ENCODE assay signal across 27 cellular contexts in genomic region chr12:38427442-38427841, GRCh38.
"Had no signal": no experiment of that assay in that cellular context is flagged by ENCODE, and none has a peak within 500 bp of the region (broad histone marks: within the 10 kb centered on the region; RNA-seq: fewer than 3 reads in every experiment).

No MANE protein-coding gene starts in this region.

- H2AFZ ChIP-seq: PC-9 had no signal

- H3K27me3 ChIP-seq: adrenal gland, body of pancreas, cardiac muscle cell had no signal

- H3K27ac Mint-ChIP-seq: activated CD4-positive, alpha-beta T cell treated with anti-CD3 and anti-CD28 coated beads for 36 hours; activated CD4-positive, alpha-beta T cell treated with anti-CD3 and anti-CD28 coated beads, Interleukin-2, amount 10 ng/mL, durations not matched to agents 7 days and 5 days; activated CD8-positive, alpha-beta T cell treated with anti-CD3 and anti-CD28 coated beads, Interleukin-2, amount 10 ng/mL, durations not matched to agents 7 days and 5 days; activated naive CD4-positive, alpha-beta T cell treated with anti-CD3 and anti-CD28 coated beads for 36 hours; activated naive CD4-positive, alpha-beta T cell treated with anti-CD3 and anti-CD28 coated beads, Interleukin-2, amount 50 U/mL, for 72 hours; activated T-cell treated with anti-CD3 and anti-CD28 coated beads, Interleukin-2, amount 50 U/mL, for 24 hours; activated T-helper 1 cell treated with anti-CD3 and anti-CD28 coated beads, Interleukin-12 subunit alpha, Interleukin-12 subunit beta, Interleukin-2, Interleukin-4 antibody, amounts not matched to agents 30 ng/mL and 10 ng/mL and 1 ng/mL, durations not matched to agents 14 hours and 24 hours and 36 hours; T-helper 1 cell treated with Interleukin-12 subunit alpha and Interleukin-12 subunit beta and Interleukin-4 antibody, amounts not matched to agents 30 μg/mL and 1 μg/mL, for 36 hours; T-helper 2 cell treated with Interferon-gamma antibody and Interleukin-4, amounts not matched to agents 5 μg/mL and 100 μg/mL, for 36 hours had no signal

- H3K27me3 Mint-ChIP-seq: activated CD4-positive, alpha-beta T cell treated with anti-CD3 and anti-CD28 coated beads for 36 hours; activated CD4-positive, alpha-beta T cell treated with anti-CD3 and anti-CD28 coated beads, Interleukin-2, amount 10 ng/mL, durations not matched to agents 7 days and 5 days; activated T-cell treated with anti-CD3 and anti-CD28 coated beads, Interleukin-2, amount 50 U/mL, for 24 hours; central memory CD8-positive, alpha-beta T cell had no signal

- H3K4me1 ChIP-seq: adrenal gland, body of pancreas had no signal

- H3K4me1 Mint-ChIP-seq: activated CD4-positive, alpha-beta T cell treated with anti-CD3 and anti-CD28 coated beads for 36 hours; activated CD4-positive, alpha-beta T cell treated with anti-CD3 and anti-CD28 coated beads, Interleukin-2, amount 10 ng/mL, durations not matched to agents 7 days and 5 days; central memory CD8-positive, alpha-beta T cell had no signal

- H3K4me2 ChIP-seq: PC-9 had no signal

- H3K27ac ChIP-seq: adrenal gland, body of pancreas, cardiac muscle cell, PC-9, SK-N-MC had no signal

- H3K4me3 ChIP-seq: adrenal gland, body of pancreas, cardiac muscle cell, PC-9, SK-N-MC had no signal

- H3K36me3 Mint-ChIP-seq: activated naive CD4-positive, alpha-beta T cell treated with anti-CD3 and anti-CD28 coated beads, Interleukin-2, amount 50 U/mL, for 72 hours had no signal

- H3K9me3 Mint-ChIP-seq: T-helper 1 cell treated with Interleukin-12 subunit alpha and Interleukin-12 subunit beta and Interleukin-4 antibody, amounts not matched to agents 30 μg/mL and 1 μg/mL, for 36 hours had no signal

- H3K9me3 ChIP-seq: adrenal gland, body of pancreas had no signal

- DNase-seq: activated CD4-positive, alpha-beta T cell treated with anti-CD3 and anti-CD28 coated beads for 36 hours; activated CD4-positive, alpha-beta T cell treated with anti-CD3 and anti-CD28 coated beads, Interleukin-2, amount 10 ng/mL, durations not matched to agents 7 days and 5 days; activated CD4-positive, alpha-beta T cell treated with anti-CD3 and anti-CD28 coated beads, Interleukin-2, amount 50 U/mL, for 48 hours; activated CD8-positive, alpha-beta T cell treated with anti-CD3 and anti-CD28 coated beads, Interleukin-2, amount 10 ng/mL, durations not matched to agents 7 days and 5 days; activated gamma-delta T cell treated with Interleukin-2 at 50 U/mL for 16 hours; activated naive CD4-positive, alpha-beta T cell treated with anti-CD3 and anti-CD28 coated beads for 36 hours; activated T-cell treated with anti-CD3 and anti-CD28 coated beads, Interleukin-2, amount 50 U/mL, for 24 hours; adrenal gland; body of pancreas; Kasumi-1; KG1; NCI-H1105; NCI-H1417 treated with DMSO at 0.1 percent for 48 hours; NCI-H1930; NCI-H2081 treated with DMSO at 0.1 percent for 48 hours; NCI-H226; NCI-H446 treated with DMSO at 0.1 percent for 48 hours; NCI-H524; PC-9; Right ventricle myocardium superior had no signal

- H3K4me3 Mint-ChIP-seq: activated CD4-positive, alpha-beta T cell treated with anti-CD3 and anti-CD28 coated beads for 36 hours; activated CD4-positive, alpha-beta T cell treated with anti-CD3 and anti-CD28 coated beads, Interleukin-2, amount 10 ng/mL, durations not matched to agents 7 days and 5 days; activated CD8-positive, alpha-beta T cell treated with anti-CD3 and anti-CD28 coated beads, Interleukin-2, amount 10 ng/mL, durations not matched to agents 7 days and 5 days; activated naive CD4-positive, alpha-beta T cell treated with anti-CD3 and anti-CD28 coated beads for 36 hours; activated T-cell treated with anti-CD3 and anti-CD28 coated beads, Interleukin-2, amount 50 U/mL, for 24 hours; activated T-helper 1 cell treated with anti-CD3 and anti-CD28 coated beads, Interleukin-12 subunit alpha, Interleukin-12 subunit beta, Interleukin-2, Interleukin-4 antibody, amounts not matched to agents 30 ng/mL and 10 ng/mL and 1 ng/mL, durations not matched to agents 14 hours and 24 hours and 36 hours; central memory CD8-positive, alpha-beta T cell; T-helper 1 cell treated with Interleukin-12 subunit alpha and Interleukin-12 subunit beta and Interleukin-4 antibody, amounts not matched to agents 30 μg/mL and 1 μg/mL, for 36 hours; T-helper 2 cell treated with Interferon-gamma antibody and Interleukin-4, amounts not matched to agents 5 μg/mL and 100 μg/mL, for 36 hours had no signal

- H3K36me3 ChIP-seq: adrenal gland, cardiac muscle cell had no signal
